In the genomic region with DNA sequence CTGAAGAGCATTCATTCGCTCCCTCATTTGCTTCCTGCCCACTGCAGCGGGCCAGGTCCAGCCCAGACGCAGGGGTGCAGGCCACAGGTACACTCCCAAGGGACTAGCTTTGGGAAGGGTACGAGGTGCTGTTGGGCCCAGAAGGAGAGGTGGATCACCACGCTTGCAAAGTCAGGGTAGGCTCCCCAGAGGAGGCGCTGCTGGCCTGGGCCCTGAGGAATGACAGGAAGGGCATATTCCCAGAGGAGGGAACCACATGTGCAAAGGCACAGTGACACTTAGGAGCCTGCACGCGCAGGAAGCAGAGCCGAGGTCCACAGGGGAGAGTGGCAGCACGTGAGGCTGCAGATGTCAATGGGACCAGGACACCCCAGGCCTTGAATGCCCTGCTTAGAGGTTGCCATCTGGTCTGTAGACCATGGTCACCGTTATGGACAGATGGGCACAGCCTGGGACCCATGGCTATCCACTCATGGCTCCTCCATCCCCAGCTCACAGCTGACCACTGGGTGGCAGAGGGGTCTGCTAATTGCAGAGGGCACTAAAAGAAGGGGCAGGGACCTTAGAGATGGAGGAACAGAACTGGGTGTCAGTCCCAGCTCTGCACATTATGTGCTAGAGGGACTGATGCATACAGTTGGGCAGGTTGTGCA, we compare ENCODE assay signal across 2 cellular contexts.
TF ChIP-seq lines count a peak whose summit lies in the region.

No MANE protein-coding gene starts in this region.

TF ChIP-seq in A549, 52 proteins besides CTCF, POLR2A, EP300 and RAD21:
- no peak for TF ChIP-seq HOXA7 (CRISPR knock-in tag; IDR thresholded peaks at IDR 0.05)
- no peak for TF ChIP-seq PHF8 (IDR thresholded peaks at IDR 0.05; ENCODE audit: borderline replicate concordance, low read depth)
- TF ChIP-seq, protein P1, sequence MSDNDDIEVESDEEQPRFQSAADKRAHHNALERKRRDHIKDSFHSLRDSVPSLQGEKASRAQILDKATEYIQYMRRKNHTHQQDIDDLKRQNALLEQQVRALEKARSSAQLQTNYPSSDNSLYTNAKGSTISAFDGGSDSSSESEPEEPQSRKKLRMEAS (IDR thresholded peaks at IDR 0.05) = no peak
- TF ChIP-seq, protein P2, sequence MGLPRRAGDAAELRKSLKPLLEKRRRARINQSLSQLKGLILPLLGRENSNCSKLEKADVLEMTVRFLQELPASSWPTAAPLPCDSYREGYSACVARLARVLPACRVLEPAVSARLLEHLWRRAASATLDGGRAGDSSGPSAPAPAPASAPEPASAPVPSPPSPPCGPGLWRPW (IDR thresholded peaks at IDR 0.05) = no peak
- no peak for TF ChIP-seq SMC3 (IDR thresholded peaks at IDR 0.05)
- TF ChIP-seq, protein P3, sequence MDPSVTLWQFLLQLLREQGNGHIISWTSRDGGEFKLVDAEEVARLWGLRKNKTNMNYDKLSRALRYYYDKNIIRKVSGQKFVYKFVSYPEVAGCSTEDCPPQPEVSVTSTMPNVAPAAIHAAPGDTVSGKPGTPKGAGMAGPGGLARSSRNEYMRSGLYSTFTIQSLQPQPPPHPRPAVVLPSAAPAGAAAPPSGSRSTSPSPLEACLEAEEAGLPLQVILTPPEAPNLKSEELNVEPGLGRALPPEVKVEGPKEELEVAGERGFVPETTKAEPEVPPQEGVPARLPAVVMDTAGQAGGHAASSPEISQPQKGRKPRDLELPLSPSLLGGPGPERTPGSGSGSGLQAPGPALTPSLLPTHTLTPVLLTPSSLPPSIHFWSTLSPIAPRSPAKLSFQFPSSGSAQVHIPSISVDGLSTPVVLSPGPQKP (IDR thresholded peaks at IDR 0.05; ENCODE audit: low read depth, low read length) = no peak

TF ChIP-seq in IMR-90, 13 proteins besides CTCF, POLR2A, EP300 and RAD21:
- TF ChIP-seq MAFK (IDR thresholded peaks at IDR 0.05; ENCODE audit: low read depth, low read length) (no peak), RCOR1 (IDR thresholded peaks at IDR 0.05; ENCODE audit: insufficient replicate concordance, low read length) (no peak), BHLHE40 (IDR thresholded peaks at IDR 0.05; ENCODE audit: low read depth, low read length) (no peak), MXI1 (IDR thresholded peaks at IDR 0.05; ENCODE audit: borderline replicate concordance, low read depth, low read length) (no peak), MAZ (IDR thresholded peaks at IDR 0.05; ENCODE audit: borderline replicate concordance, low read depth, low read length) (no peak), FOS (IDR thresholded peaks at IDR 0.05; ENCODE audit: low read depth, low read length) (no peak), CHD1 (IDR thresholded peaks at IDR 0.05; ENCODE audit: low read depth, low read length) (no peak)
TF ChIP-seq in IMR-90: peak in this region for 0.
